ENCODE assay signal across 15 cellular contexts in genomic region chr2:177051278-177051677, GRCh38.
DNase-seq lines count a peak whose midpoint lies in the region; TF ChIP-seq lines count a peak whose summit lies in the region.
"Had no signal": no experiment of that assay in that cellular context is flagged by ENCODE, and none has a peak within 500 bp of the region (broad histone marks: within the 10 kb centered on the region; RNA-seq: fewer than 3 reads in every experiment).

No MANE protein-coding gene starts in this region.

- no peak overlapping the region for H3K4me3 ChIP-seq in dorsolateral prefrontal cortex
- H3K4me3 ChIP-seq: GM12878 had no signal

- H3K27me3 ChIP-seq in dorsolateral prefrontal cortex = peaks cover 0 to 4% (median 0%) of the 10 kb centered on the region in 45 donors

- TF ChIP-seq CTCF in VCaP (conservative IDR thresholded peaks at IDR 0.05) (no peak), dorsolateral prefrontal cortex (IDR thresholded peaks at IDR 0.05 in 54 of 56, conservative IDR thresholded peaks at IDR 0.05 in 2 of 56; ENCODE audit: low read depth in 1 of 56, partially characterized antibody in 56 of 56) (no peak)

- intact Hi-C loops in dorsolateral prefrontal cortex (cut with DNase I) = no loop called here

- peak overlapping the region; percentile 76 for H3K27ac ChIP-seq in VCaP
- H3K27ac ChIP-seq in dorsolateral prefrontal cortex = no peak overlapping the region

- DNase-seq in COR-L47 (lab: John Stamatoyannopoulos, UW) (peak; percentile 39), NCI-H146 (lab: John Stamatoyannopoulos, UW) (peak; percentile 52), SK-N-DZ (ENCODE audit: low spot score) (peak; percentile 72), dorsolateral prefrontal cortex (no peak), DMS53 (lab: John Stamatoyannopoulos, UW) (no peak), DMS53 treated with DMSO at 0.1 percent for 48 hours (lab: John Stamatoyannopoulos, UW; ENCODE audit: unreplicated experiment) (no peak)
- DNase-seq: C1 segment of cervical spinal cord; CD4-positive, CD25-positive, alpha-beta regulatory T cell; CD8-positive, alpha-beta T cell; DMS 273 treated with DMSO at 0.1 percent for 48 hours; DND-41; H7; HCEC 1CT had no signal

Comparison
In these comparisons a context has a peak if more than half of its experiments do, and no peak if none do; other contexts are left out.
1. DNase-seq: peak in COR-L47 (single experiment), NCI-H146 (single experiment) and SK-N-DZ (single experiment); none in dorsolateral prefrontal cortex (0 of 10), DMS53 (single experiment) and DMS53 treated with DMSO at 0.1 percent for 48 hours (single experiment).